9 cellular contexts compared by ENCODE assay signal in the genomic region with DNA sequence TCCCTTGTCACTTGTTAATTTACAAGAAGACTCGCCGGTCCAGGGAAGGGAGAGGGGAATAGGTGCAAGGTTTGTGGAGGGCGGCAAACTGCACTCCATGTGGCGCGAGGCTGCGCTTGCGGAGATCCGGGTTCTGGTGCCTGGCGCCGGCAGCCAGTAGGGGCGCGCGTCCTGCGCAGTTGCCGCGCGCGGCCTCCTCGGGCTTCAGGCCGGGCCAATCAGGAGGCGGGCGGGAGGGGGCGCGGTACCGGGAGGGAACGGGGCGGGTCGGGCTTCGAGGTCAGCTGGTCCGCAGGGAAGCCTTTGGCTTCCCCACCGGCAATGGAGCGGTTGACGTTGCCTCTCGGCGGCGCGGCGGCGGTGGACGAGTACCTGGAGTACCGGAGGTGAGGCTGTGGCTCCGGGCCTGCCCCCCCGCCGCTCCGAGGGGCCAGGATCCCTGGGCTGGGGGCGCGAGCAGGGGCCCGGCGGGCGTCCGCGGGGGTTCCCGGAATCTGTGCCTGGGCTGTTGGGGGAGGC. TPM values are rescaled to one million over a fixed set of nuclear protein-coding genes. Genes with fewer than 3 reads are reported as not detected.
DNase-seq lines count a peak whose midpoint lies in the region; ATAC-seq, FAIRE-seq and TF ChIP-seq lines count a peak whose summit lies in the region.
"Had no signal": no experiment of that assay in that cellular context is flagged by ENCODE, and none has a peak within 500 bp of the region (broad histone marks: within the 10 kb centered on the region; RNA-seq: fewer than 3 reads in every experiment).

A gene with protein sequence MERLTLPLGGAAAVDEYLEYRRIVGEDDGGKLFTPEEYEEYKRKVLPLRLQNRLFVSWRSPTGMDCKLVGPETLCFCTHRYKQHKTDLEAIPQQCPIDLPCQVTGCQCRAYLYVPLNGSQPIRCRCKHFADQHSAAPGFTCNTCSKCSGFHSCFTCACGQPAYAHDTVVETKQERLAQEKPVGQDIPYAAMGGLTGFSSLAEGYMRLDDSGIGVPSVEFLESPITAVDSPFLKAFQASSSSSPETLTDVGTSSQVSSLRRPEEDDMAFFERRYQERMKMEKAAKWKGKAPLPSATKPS (plus strand): TSS at position 302 of the 519 bp plus-strand sequence. CDS start 20 bp downstream, at position 322.

- no peaks in the 10 kb centered on the region for H3K9me3 Mint-ChIP-seq in activated CD8-positive, alpha-beta memory T cell treated with anti-CD3 and anti-CD28 coated beads, Interleukin-2, amount 10 ng/mL, durations not matched to agents 7 days and 5 days (ENCODE audit: low read depth)

- dilution Hi-C loops in endothelial cell of umbilical vein (cut with MboI; ENCODE audit: extremely low pct_ligation_motif_present, low sequenced_read_pairs): no loop called here

- in situ Hi-C loops in GM18951 (cut with MboI; ENCODE audit: low sequenced_read_pairs, unreplicated experiment): no loop called here

- TF ChIP-seq CTCF in AG09319 (IDR thresholded peaks at IDR 0.05; ENCODE audit: low read depth, low read length) (peak; percentile 58), endothelial cell of umbilical vein (IDR thresholded peaks at IDR 0.05; ENCODE audit: extremely low read depth in 1 of 2, insufficient read depth in 1 of 2, low read depth in 1 of 2, low read length in 2 of 2) (peak; percentile 70 to 89), mucosa of descending colon (IDR thresholded peaks at IDR 0.05) (peak; percentile 80)

- DNase-seq in AG09319 (ENCODE audit: extremely low read depth, low read depth) (peak; percentile 12), NCI-H446 (lab: John Stamatoyannopoulos, UW) (peak; percentile 65 to 90), endothelial cell of umbilical vein (ENCODE audit: low read depth, low spot score) (peak; percentile 84), mucosa of descending colon (peak; percentile 91 to 95 (median 94))
- DNase-seq in activated CD8-positive, alpha-beta memory T cell treated with anti-CD3 and anti-CD28 coated beads, Interleukin-2, amount 10 ng/mL, durations not matched to agents 7 days and 5 days: peak; percentile 87
- peak; percentile 70 to 82 for DNase-seq in stimulated activated CD8-positive, alpha-beta memory T cell treated with anti-CD3 and anti-CD28 coated beads, Interleukin-2, amount 100 ng/mL, for 48 hours (ENCODE audit: low read depth in 2 of 2)

- H4K20me1 ChIP-seq in endothelial cell of umbilical vein (replicated peaks; ENCODE audit: control insufficient read depth, extremely low read depth, insufficient read depth, low read length): no peaks in the 10 kb centered on the region

- H3K4me1 ChIP-seq in endothelial cell of umbilical vein (ENCODE audit: control insufficient read depth, extremely low read depth, insufficient read depth, low read length) (peaks cover 2% of the 10 kb centered on the region), mucosa of descending colon (ENCODE audit: low read depth) (peaks cover 3% of the 10 kb centered on the region)

- H3K4me2 ChIP-seq in endothelial cell of umbilical vein (ENCODE audit: insufficient read depth, low read length): peak within 1 kb of the TSS; percentile 70
- H3K4me2 ChIP-seq: KMS-11 had no signal

- CTCF ChIA-PET in activated CD8-positive, alpha-beta memory T cell treated with anti-CD3 and anti-CD28 coated beads, Interleukin-2, amount 10 ng/mL, durations not matched to agents 7 days and 5 days (lab: Charles Lee): interaction anchor here (1.0 to 1.9 kb wide), 9 partner anchors 14 to 207 kb away, joined by 3 to 11 read pairs (median 4); a partner anchor contains a TSS
- CTCF ChIA-PET in endothelial cell of umbilical vein (lab: Charles Lee): interaction anchor here (1.0 to 3.8 kb wide), 7 partner anchors 9 to 102 kb away, joined by 3 to 16 read pairs (median 3); a partner anchor contains a TSS

- no TSS peak for BruUV-seq in endothelial cell of umbilical vein (replicated peaks; lab: Mats Ljungman, UMichigan)

- H3K27me3 Mint-ChIP-seq in activated CD8-positive, alpha-beta memory T cell treated with anti-CD3 and anti-CD28 coated beads, Interleukin-2, amount 10 ng/mL, durations not matched to agents 7 days and 5 days: peaks cover 8% of the 10 kb centered on the region

- POLR2A ChIA-PET in endothelial cell of umbilical vein (lab: Charles Lee): no interaction called here

- no peaks in the 10 kb centered on the region for H3K36me3 ChIP-seq in endothelial cell of umbilical vein (ENCODE audit: control insufficient read depth in 2 of 2, extremely low read depth in 1 of 2, insufficient read depth in 2 of 2, low read length in 2 of 2)
- no peaks in the 10 kb centered on the region for H3K36me3 ChIP-seq in mucosa of descending colon (ENCODE audit: low read depth)

- H3K79me2 ChIP-seq in endothelial cell of umbilical vein (ENCODE audit: control insufficient read depth, insufficient read depth, low read length): no peaks in the 10 kb centered on the region

- TF ChIP-seq POLR2A in GM18951 (IDR thresholded peaks at IDR 0.05; ENCODE audit: extremely low read depth, insufficient read depth, insufficient read length) (peak; percentile 28), endothelial cell of umbilical vein (IDR thresholded peaks at IDR 0.05; ENCODE audit: low read depth, low read length) (no peak)

- H3K27me3 ChIP-seq in endothelial cell of umbilical vein (ENCODE audit: control insufficient read depth in 2 of 2, insufficient read depth in 2 of 2, low read length in 2 of 2): peaks cover 0 to 5% of the 10 kb centered on the region in 2 experiments

- no peaks in the 10 kb centered on the region for H3K9me1 ChIP-seq in endothelial cell of umbilical vein (replicated peaks; ENCODE audit: control insufficient read depth, extremely low read depth, insufficient read depth, low read length)

- H3K4me3 Mint-ChIP-seq in activated CD8-positive, alpha-beta memory T cell treated with anti-CD3 and anti-CD28 coated beads, Interleukin-2, amount 10 ng/mL, durations not matched to agents 7 days and 5 days: peak within 1 kb of the TSS; percentile 76

- peaks cover 12% of the 10 kb centered on the region for H3K4me1 Mint-ChIP-seq in activated CD8-positive, alpha-beta memory T cell treated with anti-CD3 and anti-CD28 coated beads, Interleukin-2, amount 10 ng/mL, durations not matched to agents 7 days and 5 days

- no peak within 1 kb of the TSS for H3K27ac ChIP-seq in endothelial cell of umbilical vein (ENCODE audit: insufficient read depth, low read depth, low read length)
- H3K27ac ChIP-seq: KMS-11 had no signal

- FAIRE-seq in endothelial cell of umbilical vein (lab: Jason Lieb, UNC): peak; percentile 60

- H3K9me3 ChIP-seq in endothelial cell of umbilical vein (replicated peaks; ENCODE audit: control insufficient read depth, insufficient read depth, low read length): no peaks in the 10 kb centered on the region
- no peaks in the 10 kb centered on the region for H3K9me3 ChIP-seq in mucosa of descending colon

- H3K36me3 Mint-ChIP-seq in activated CD8-positive, alpha-beta memory T cell treated with anti-CD3 and anti-CD28 coated beads, Interleukin-2, amount 10 ng/mL, durations not matched to agents 7 days and 5 days: peaks cover 3% of the 10 kb centered on the region

- intact Hi-C loops in endothelial cell of umbilical vein (cut with micrococcal nuclease): loop anchor here (1.0 to 2.0 kb wide), 4 partner anchors 17 to 110 kb away; a partner anchor contains a TSS
- intact Hi-C loops in mucosa of descending colon (cut with DNase I, micrococcal nuclease): no loop called here

- H2AFZ ChIP-seq in endothelial cell of umbilical vein (ENCODE audit: low read depth, low read length): peak within 1 kb of the TSS; percentile 92

- peak within 1 kb of the TSS; percentile 12 for H3K27ac Mint-ChIP-seq in activated CD8-positive, alpha-beta memory T cell treated with anti-CD3 and anti-CD28 coated beads, Interleukin-2, amount 10 ng/mL, durations not matched to agents 7 days and 5 days

- peak within 1 kb of the TSS; percentile 30 for H3K9ac ChIP-seq in endothelial cell of umbilical vein (replicated peaks; ENCODE audit: extremely low read depth, insufficient read depth, low read length)
- H3K9ac ChIP-seq: KMS-11 had no signal

- ATAC-seq in HG03175 (IDR thresholded peaks at IDR 0.05; ENCODE audit: unreplicated experiment) (peak; percentile 96), mucosa of descending colon (peak; percentile 98)
- ATAC-seq in activated CD8-positive, alpha-beta memory T cell treated with anti-CD3 and anti-CD28 coated beads, Interleukin-2, amount 10 ng/mL, durations not matched to agents 7 days and 5 days: peak; percentile 100

- H3K4me3 ChIP-seq in endothelial cell of umbilical vein (replicated peaks in 1 of 3; ENCODE audit: insufficient read depth in 1 of 3, low read depth in 1 of 3, low read length in 3 of 3) (peak within 1 kb of the TSS; percentile 40 to 80 (median 72)), mucosa of descending colon (peak within 1 kb of the TSS; percentile 58)

TF ChIP-seq in endothelial cell of umbilical vein, 7 proteins besides CTCF, POLR2A, EP300 and RAD21:
- TF ChIP-seq FOS (IDR thresholded peaks at IDR 0.05; ENCODE audit: borderline replicate concordance, insufficient read depth, low read length): no peak
- TF ChIP-seq POLR2AphosphoS5 (IDR thresholded peaks at IDR 0.05; ENCODE audit: insufficient read depth, low read depth, low read length): peak; percentile 37
- no peak for TF ChIP-seq EZH2 (IDR thresholded peaks at IDR 0.05; ENCODE audit: borderline replicate concordance, low read depth, low read length, severe bottlenecking)
- TF ChIP-seq GATA2 (IDR thresholded peaks at IDR 0.05; ENCODE audit: insufficient read depth, insufficient read length, low read depth, low read length): no peak
- TF ChIP-seq, protein P1, sequence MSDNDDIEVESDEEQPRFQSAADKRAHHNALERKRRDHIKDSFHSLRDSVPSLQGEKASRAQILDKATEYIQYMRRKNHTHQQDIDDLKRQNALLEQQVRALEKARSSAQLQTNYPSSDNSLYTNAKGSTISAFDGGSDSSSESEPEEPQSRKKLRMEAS (IDR thresholded peaks at IDR 0.05; ENCODE audit: insufficient read depth, insufficient read length): peak; percentile 60
- TF ChIP-seq MYC (IDR thresholded peaks at IDR 0.05; ENCODE audit: low read depth, low read length): no peak
- no peak for TF ChIP-seq JUN (IDR thresholded peaks at IDR 0.05; ENCODE audit: borderline replicate concordance, insufficient read depth, insufficient read length, low read depth)

RNA-seq across cellular contexts. Expression of the gene that starts here (rescaled TPM):
- total RNA-seq in activated CD8-positive, alpha-beta memory T cell treated with anti-CD3 and anti-CD28 coated beads, Interleukin-2, amount 10 ng/mL, durations not matched to agents 7 days and 5 days: 1 to 10 TPM; 5.6 to 6.1 TPM
- 6.1 and 8.1 TPM in 2 replicates for total RNA-seq in endothelial cell of umbilical vein
- 7.8 and 9.4 TPM in 2 replicates for polyA plus RNA-seq in endothelial cell of umbilical vein
- 6.3 and 7.1 TPM in 2 replicates for polyA plus RNA-seq in endothelial cell of umbilical vein (2011; cell fraction: cytosol; rRNA removed)
- 20.0 and 20.4 TPM in 2 replicates for polyA plus RNA-seq in endothelial cell of umbilical vein (2011; cell fraction: nucleus; rRNA removed)
- 1.5 and 1.8 TPM in 2 replicates for polyA plus RNA-seq in endothelial cell of umbilical vein (2012)
- 7.0 and 21.9 TPM in 2 replicates for polyA minus RNA-seq in endothelial cell of umbilical vein
- polyA minus RNA-seq in endothelial cell of umbilical vein (2011; cell fraction: cytosol; rRNA and poly(A)+ RNA removed): not detected
- 10.1 and 12.1 TPM in 2 replicates for polyA minus RNA-seq in endothelial cell of umbilical vein (2011; cell fraction: nucleus; rRNA and poly(A)+ RNA removed)
- 10 to 100 TPM in 2 of 3 donors, 1 to 10 TPM in 1; 8.4 to 16.0 (median 13.4) TPM for total RNA-seq in mucosa of descending colon

Comparison
In these comparisons a context has a peak if more than half of its experiments do, and no peak if none do; other contexts are left out.
1. DNase-seq: peak in every context shown above with its lines; median percentile 94 in mucosa of descending colon; 87 in activated CD8-positive, alpha-beta memory T cell treated with anti-CD3 and anti-CD28 coated beads, Interleukin-2, amount 10 ng/mL, durations not matched to agents 7 days and 5 days; 84 in endothelial cell of umbilical vein; 78 in NCI-H446; 76 in stimulated activated CD8-positive, alpha-beta memory T cell treated with anti-CD3 and anti-CD28 coated beads, Interleukin-2, amount 100 ng/mL, for 48 hours; 12 in AG09319.